Comparison of ENCODE assay signal across 8 cellular contexts in genomic region chr13:32428581-32429072, GRCh38. TPM values are rescaled to one million over a fixed set of nuclear protein-coding genes. Genes with fewer than 3 reads are reported as not detected.
A peak's percentile ranks its signal among the peaks of the same experiment; 100 is the strongest.
DNase-seq lines count a peak whose midpoint lies in the region; ATAC-seq, FAIRE-seq and TF ChIP-seq lines count a peak whose summit lies in the region.

No MANE protein-coding gene starts in this region.

- H3K4me1 ChIP-seq in keratinocyte (ENCODE audit: control insufficient read depth, extremely low read depth, insufficient read depth, low read length) (peaks cover 25% of the 10 kb centered on the region), stomach (peaks cover 14 to 39% (median 22%) of the 10 kb centered on the region in 4 donors)

- peak overlapping the region; percentile 98 for H3K27ac Mint-ChIP-seq in activated naive CD4-positive, alpha-beta T cell treated with anti-CD3 and anti-CD28 coated beads, Interleukin-2, amount 10 ng/mL, durations not matched to agents 7 days and 5 days
- peak overlapping the region; percentile 88 to 97 for H3K27ac Mint-ChIP-seq in activated naive CD4-positive, alpha-beta T cell treated with anti-CD3 and anti-CD28 coated beads, Interleukin-2, amount 50 U/mL, for 72 hours

- dilution Hi-C loops in keratinocyte (cut with MboI; ENCODE audit: extremely low pct_ligation_motif_present, low sequenced_read_pairs) = no loop called here

- H3K27ac ChIP-seq in keratinocyte (ENCODE audit: control insufficient read depth, insufficient read depth, low read length) (no peak overlapping the region), stomach (peak overlapping the region; percentile 86 to 95 (median 90))

- no peak for FAIRE-seq in keratinocyte (lab: Jason Lieb, UNC)

- H3K9me3 ChIP-seq in keratinocyte (ENCODE audit: control insufficient read depth, low read depth, low read length) (no peaks in the 10 kb centered on the region), stomach (no peaks in the 10 kb centered on the region)

- TF ChIP-seq CTCF in keratinocyte (optimal IDR thresholded peaks at IDR 0.05 in 1 of 3, IDR thresholded peaks at IDR 0.05 in 1 of 3, conservative IDR thresholded peaks at IDR 0.05 in 1 of 3; ENCODE audit: extremely low read depth in 1 of 3, insufficient read depth in 2 of 3, low read length in 3 of 3) = no peak
- TF ChIP-seq CTCF in stomach (IDR thresholded peaks at IDR 0.05) = no peak

- no peaks in the 10 kb centered on the region for H3K9me1 ChIP-seq in keratinocyte (ENCODE audit: control insufficient read depth, extremely low read depth, insufficient read depth, low read length)

- H2AFZ ChIP-seq in keratinocyte (ENCODE audit: control insufficient read depth, low read length) = peak overlapping the region; percentile 10

- peak in 1 of 2 donors; percentile 17 for ATAC-seq in activated naive CD4-positive, alpha-beta T cell treated with anti-CD3 and anti-CD28 coated beads, Interleukin-2, amount 50 U/mL, for 72 hours
- ATAC-seq in GM19035 (IDR thresholded peaks at IDR 0.05; ENCODE audit: unreplicated experiment) = no peak
- no peak for ATAC-seq in HG03135 (IDR thresholded peaks at IDR 0.05; ENCODE audit: unreplicated experiment)

- H3K36me3 ChIP-seq in keratinocyte (ENCODE audit: control insufficient read depth in 2 of 2, extremely low read depth in 1 of 2, insufficient read depth in 2 of 2, low read length in 2 of 2) (peaks cover 3 to 10% of the 10 kb centered on the region in 2 experiments), stomach (peaks cover 0 to 12% (median 3%) of the 10 kb centered on the region in 4 donors)

- WGBS in stomach, 5 donors = 33 to 48% (median 42%) methylated on average over 7 of the region's 7 CpGs

- no peaks in the 10 kb centered on the region for H3K27me3 Mint-ChIP-seq in activated naive CD4-positive, alpha-beta T cell treated with anti-CD3 and anti-CD28 coated beads, Interleukin-2, amount 10 ng/mL, durations not matched to agents 7 days and 5 days

- intact Hi-C loops in stomach (cut with DNase I; ENCODE audit: low total_unique reads) = no loop called here

- no peak for TF ChIP-seq EP300 in stomach (IDR thresholded peaks at IDR 0.05)

- DNase-seq in activated naive CD4-positive, alpha-beta T cell treated with anti-CD3 and anti-CD28 coated beads, Interleukin-2, amount 10 ng/mL, durations not matched to agents 7 days and 5 days = no peak
- no peak for DNase-seq in activated naive CD4-positive, alpha-beta T cell treated with Interleukin-2 at 50 U/mL for 16 hours
- no peak for DNase-seq in activated naive CD4-positive, alpha-beta T cell treated with anti-CD3 and anti-CD28 coated beads, Interleukin-2, amount 50 U/mL, for 72 hours (ENCODE audit: low spot score in 2 of 2)
- no peak for DNase-seq in keratinocyte (ENCODE audit: low read depth, low spot score)
- no peak for DNase-seq in stomach
- DNase-seq in SW 1271 (lab: John Stamatoyannopoulos, UW) = no peak

- H3K36me3 Mint-ChIP-seq in activated naive CD4-positive, alpha-beta T cell treated with anti-CD3 and anti-CD28 coated beads, Interleukin-2, amount 10 ng/mL, durations not matched to agents 7 days and 5 days = peaks cover 25% of the 10 kb centered on the region
- H3K36me3 Mint-ChIP-seq in activated naive CD4-positive, alpha-beta T cell treated with anti-CD3 and anti-CD28 coated beads, Interleukin-2, amount 50 U/mL, for 72 hours = peaks cover 28 to 31% of the 10 kb centered on the region in 2 donors

- no peaks in the 10 kb centered on the region for H3K79me2 ChIP-seq in keratinocyte (ENCODE audit: control insufficient read depth, insufficient read depth, low read length)

- peak overlapping the region; percentile 92 for H3K4me3 Mint-ChIP-seq in activated naive CD4-positive, alpha-beta T cell treated with anti-CD3 and anti-CD28 coated beads, Interleukin-2, amount 10 ng/mL, durations not matched to agents 7 days and 5 days

- no peak for TF ChIP-seq POLR2A in stomach (IDR thresholded peaks at IDR 0.05)

- no peak overlapping the region for H3K9ac ChIP-seq in keratinocyte (ENCODE audit: control insufficient read depth, extremely low read depth, insufficient read depth, low read length)

- no peaks in the 10 kb centered on the region for H3K27me3 ChIP-seq in keratinocyte (ENCODE audit: control insufficient read depth, extremely low read depth, insufficient read depth, low read length)
- H3K27me3 ChIP-seq in stomach = no peaks in the 10 kb centered on the region

- peak overlapping the region; percentile 76 for H3K4me2 ChIP-seq in keratinocyte (ENCODE audit: control insufficient read depth, extremely low read depth, insufficient read depth, low read depth, low read length)

- H4K20me1 ChIP-seq in keratinocyte (ENCODE audit: control insufficient read depth, extremely low read depth, insufficient read depth, low read length) = no peaks in the 10 kb centered on the region

- peak overlapping the region in 1 of 3 experiments; percentile 56 for H3K4me3 ChIP-seq in keratinocyte (ENCODE audit: control insufficient read depth in 2 of 3, extremely low read depth in 1 of 3, insufficient read depth in 2 of 3, low read depth in 1 of 3, low read length in 3 of 3)
- peak overlapping the region; percentile 87 to 89 (median 88) for H3K4me3 ChIP-seq in stomach

- peaks cover 49% of the 10 kb centered on the region for H3K4me1 Mint-ChIP-seq in activated naive CD4-positive, alpha-beta T cell treated with anti-CD3 and anti-CD28 coated beads, Interleukin-2, amount 10 ng/mL, durations not matched to agents 7 days and 5 days

- H3K9me3 Mint-ChIP-seq in activated naive CD4-positive, alpha-beta T cell treated with anti-CD3 and anti-CD28 coated beads, Interleukin-2, amount 10 ng/mL, durations not matched to agents 7 days and 5 days = no peaks in the 10 kb centered on the region
- no peaks in the 10 kb centered on the region for H3K9me3 Mint-ChIP-seq in activated naive CD4-positive, alpha-beta T cell treated with anti-CD3 and anti-CD28 coated beads, Interleukin-2, amount 50 U/mL, for 72 hours

- CTCF ChIA-PET in activated naive CD4-positive, alpha-beta T cell treated with anti-CD3 and anti-CD28 coated beads, Interleukin-2, amount 10 ng/mL, durations not matched to agents 7 days and 5 days (lab: Charles Lee) = interaction anchor here (0.8 to 1.2 kb wide), 7 partner anchors 13 to 589 kb away, joined by 3 to 4 read pairs (median 3); partner anchors contain the start of genes BRCA2 and ZAR1L

RNA-seq across cellular contexts. Expression of gene N4BP2L1, which starts 0.7 kb away (rescaled TPM):
- 10 to 100 TPM; 23.4 to 44.9 TPM for total RNA-seq in activated naive CD4-positive, alpha-beta T cell treated with anti-CD3 and anti-CD28 coated beads, Interleukin-2, amount 50 U/mL, for 72 hours
- polyA plus RNA-seq in keratinocyte = 0.41 to 1.3 TPM (median 1.1 TPM) in 3 replicates
- 1.1 TPM for polyA plus RNA-seq in keratinocyte (2011; ENCODE audit: low read depth)
- polyA plus RNA-seq in keratinocyte (2011; cell fraction: cytosol; rRNA removed) = 0.10 and 0.13 TPM in 2 replicates
- 6.4 and 6.6 TPM in 2 replicates for polyA plus RNA-seq in keratinocyte (2011; cell fraction: nucleus; rRNA removed)
- polyA plus RNA-seq in keratinocyte (2012; ENCODE audit: low replicate concordance) = 0.33 and 2.0 TPM in 2 replicates
- polyA minus RNA-seq in keratinocyte = 0.40 to 0.83 TPM in 2 of 3 replicates, not detected in the other
- not detected for polyA minus RNA-seq in keratinocyte (2011; cell fraction: cytosol; rRNA and poly(A)+ RNA removed)
- 5.1 and 11.5 TPM in 2 replicates for polyA minus RNA-seq in keratinocyte (2011; cell fraction: nucleus; rRNA and poly(A)+ RNA removed)
- total RNA-seq in stomach = 10 to 100 TPM; 13.9 to 46.1 (median 28.8) TPM
- polyA plus RNA-seq in stomach = 10 to 100 TPM in 1 of 3 donors, 1 to 10 TPM in 2; 4.9 to 14.2 (median 6.4) TPM
